In the genomic region with DNA sequence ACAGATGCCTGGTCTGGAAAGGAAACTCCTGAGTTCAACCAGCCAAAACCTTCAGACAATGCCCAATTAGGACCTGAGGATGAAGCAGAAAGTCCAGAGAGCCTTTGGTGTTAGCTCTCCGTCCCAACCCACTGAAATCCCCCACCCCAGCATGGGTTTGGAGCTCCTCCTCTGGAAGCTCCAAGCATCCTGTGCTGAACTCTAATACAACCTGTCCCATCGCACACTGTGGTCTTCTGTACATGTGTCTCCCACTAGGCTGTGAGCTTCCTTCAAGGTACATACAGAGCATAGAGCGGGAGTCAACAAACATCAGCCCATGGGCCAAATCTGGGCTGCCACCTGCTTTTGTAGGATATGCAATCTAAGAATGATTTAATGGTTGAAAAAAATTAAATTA, we compare ENCODE assay signal across 11 cellular contexts.
"Had no signal": no experiment of that assay in that cellular context is flagged by ENCODE, and none has a peak within 500 bp of the region (broad histone marks: within the 10 kb centered on the region; RNA-seq: fewer than 3 reads in every experiment).

No MANE protein-coding gene starts in this region.

- H3K4me3 ChIP-seq: GM23248, GM23338, HAP-1 had no signal

- H3K9me3 ChIP-seq: HAP-1 had no signal

- DNase-seq: GM23248, GOT3, H7, H9, HCEC 1CT, HFFc6 had no signal

- ATAC-seq: GM23338, HCT116 had no signal

- FAIRE-seq: H1, H54 had no signal

- H3K27ac ChIP-seq: GM23248 had no signal

- H3K36me3 ChIP-seq: HAP-1 had no signal

- H3K4me1 ChIP-seq: HAP-1 had no signal
